ENCODE assay signal across 9 cellular contexts in genomic region chr6:16337280-16337975, GRCh38.
DNase-seq lines count a peak whose midpoint lies in the region; ATAC-seq lines count a peak whose summit lies in the region.
"Had no signal": no experiment of that assay in that cellular context is flagged by ENCODE, and none has a peak within 500 bp of the region (broad histone marks: within the 10 kb centered on the region; RNA-seq: fewer than 3 reads in every experiment).

No MANE protein-coding gene starts in this region.

- peak; percentile 21 for ATAC-seq in esophagus mucosa

- peak; percentile 27 for DNase-seq in activated effector memory CD4-positive, alpha-beta T cell treated with anti-CD3 and anti-CD28 coated beads, Interleukin-2, amount 50 U/mL, for 16 hours
- DNase-seq in activated effector memory CD4-positive, alpha-beta T cell treated with Interleukin-2 at 50 U/mL for 16 hours = no peak
- DNase-seq in mucosa of gallbladder (ENCODE audit: low spot score) = peak; percentile 88
- no peak for DNase-seq in NCI-H2227 (lab: John Stamatoyannopoulos, UW; ENCODE audit: unreplicated experiment)
- DNase-seq in NCI-H1417 treated with DMSO at 0.1 percent for 48 hours (lab: John Stamatoyannopoulos, UW) = no peak
- DNase-seq in ecto neural progenitor cell (ENCODE audit: low spot score) = no peak
- DNase-seq in stimulated activated CD4-positive, alpha-beta T cell treated with anti-CD3 and anti-CD28 coated beads, Interleukin-4, amount 100 ng/mL, for 1 hour = no peak
- DNase-seq: cerebellar nuclear complex had no signal

Comparison
In these comparisons a context has a peak if more than half of its experiments do, and no peak if none do; other contexts are left out.
1. DNase-seq: peak in activated effector memory CD4-positive, alpha-beta T cell treated with anti-CD3 and anti-CD28 coated beads, Interleukin-2, amount 50 U/mL, for 16 hours (single experiment) and mucosa of gallbladder (single experiment); none in activated effector memory CD4-positive, alpha-beta T cell treated with Interleukin-2 at 50 U/mL for 16 hours (single experiment), NCI-H2227 (single experiment), NCI-H1417 treated with DMSO at 0.1 percent for 48 hours (single experiment), ecto neural progenitor cell (single experiment) and stimulated activated CD4-positive, alpha-beta T cell treated with anti-CD3 and anti-CD28 coated beads, Interleukin-4, amount 100 ng/mL, for 1 hour (single experiment).